ENCODE assay signal across 8 cellular contexts in the genomic region with DNA sequence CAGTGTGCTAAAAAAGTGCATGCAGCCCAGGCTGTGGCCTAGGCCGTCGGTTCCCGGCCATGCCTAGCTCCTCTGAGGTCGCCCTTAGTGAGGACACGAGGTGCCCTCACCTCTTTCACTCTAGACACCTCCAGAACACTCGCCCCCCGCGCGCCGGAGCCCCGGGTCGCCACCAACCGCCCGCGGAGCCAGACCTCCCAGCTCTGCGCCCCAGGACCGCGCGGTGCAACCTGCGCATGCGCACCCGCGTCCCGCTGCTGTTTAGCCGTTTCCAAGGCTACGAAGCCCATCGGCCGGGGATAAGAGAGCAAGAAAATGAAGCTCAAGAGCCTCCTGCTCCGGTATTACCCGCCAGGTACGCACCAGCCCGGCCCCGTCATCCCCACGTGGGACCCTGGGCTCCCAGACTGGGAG. TPM values are rescaled to one million over a fixed set of nuclear protein-coding genes. Genes with fewer than 3 reads are reported as not detected.
DNase-seq lines count a peak whose midpoint lies in the region; ATAC-seq lines count a peak whose summit lies in the region.

A gene with protein sequence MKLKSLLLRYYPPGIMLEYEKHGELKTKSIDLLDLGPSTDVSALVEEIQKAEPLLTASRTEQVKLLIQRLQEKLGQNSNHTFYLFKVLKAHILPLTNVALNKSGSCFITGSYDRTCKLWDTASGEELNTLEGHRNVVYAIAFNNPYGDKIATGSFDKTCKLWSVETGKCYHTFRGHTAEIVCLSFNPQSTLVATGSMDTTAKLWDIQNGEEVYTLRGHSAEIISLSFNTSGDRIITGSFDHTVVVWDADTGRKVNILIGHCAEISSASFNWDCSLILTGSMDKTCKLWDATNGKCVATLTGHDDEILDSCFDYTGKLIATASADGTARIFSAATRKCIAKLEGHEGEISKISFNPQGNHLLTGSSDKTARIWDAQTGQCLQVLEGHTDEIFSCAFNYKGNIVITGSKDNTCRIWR (plus strand): TSS at position 257 of the 414 bp plus-strand sequence. CDS start 59 bp downstream, at position 316.

- H3K4me1 Mint-ChIP-seq in effector memory CD8-positive, alpha-beta T cell (ENCODE audit: low read depth in 2 of 2): no peaks in the 10 kb centered on the region

- DNase-seq in ELR (ENCODE audit: low read depth): peak; percentile 81
- peak; percentile 44 for DNase-seq in activated CD4-positive, alpha-beta T cell treated with anti-CD3 and anti-CD28 coated beads, Interleukin-2, amount 50 U/mL, for 1 hour
- peak; percentile 15 to 58 (median 53) for DNase-seq in effector memory CD8-positive, alpha-beta T cell
- DNase-seq in lung microvascular endothelial cell (ENCODE audit: low read depth in 2 of 2): peak; percentile 76 to 78
- peak; percentile 61 for DNase-seq in stimulated activated CD8-positive, alpha-beta memory T cell treated with anti-CD3 and anti-CD28 coated beads, Interleukin-4, amount 100 ng/mL, for 48 hours
- no peak for DNase-seq in NCI-H748 treated with DMSO at 0.1 percent for 48 hours (lab: John Stamatoyannopoulos, UW)
- DNase-seq in SIG-M5 (lab: John Stamatoyannopoulos, UW): no peak

- H3K4me3 Mint-ChIP-seq in effector memory CD8-positive, alpha-beta T cell: peak within 1 kb of the TSS in 1 of 2 donors; percentile 13

- no peaks in the 10 kb centered on the region for H3K36me3 Mint-ChIP-seq in effector memory CD8-positive, alpha-beta T cell (ENCODE audit: insufficient read depth)

- H3K9me3 Mint-ChIP-seq in effector memory CD8-positive, alpha-beta T cell: no peaks in the 10 kb centered on the region

- H3K27ac Mint-ChIP-seq in effector memory CD8-positive, alpha-beta T cell: peak within 1 kb of the TSS in 1 of 2 donors; percentile 21

- peak; percentile 77 for ATAC-seq in HG03280 (IDR thresholded peaks at IDR 0.05; ENCODE audit: unreplicated experiment)
- peak; percentile 92 for ATAC-seq in effector memory CD8-positive, alpha-beta T cell (replicated peaks)

- H3K27me3 Mint-ChIP-seq in effector memory CD8-positive, alpha-beta T cell: peaks cover 27 to 32% of the 10 kb centered on the region in 2 donors

RNA-seq across cellular contexts. Expression of the gene that starts here (rescaled TPM):
- total RNA-seq in lung microvascular endothelial cell: 0.20 and 0.22 TPM in 2 replicates

Comparison
In these comparisons a context has a peak if more than half of its experiments do, and no peak if none do; other contexts are left out.
1. Peak in DNase-seq in lung microvascular endothelial cell; RNA of the gene not detected or under 1 TPM.
2. DNase-seq: peak in ELR (single experiment), activated CD4-positive, alpha-beta T cell treated with anti-CD3 and anti-CD28 coated beads, Interleukin-2, amount 50 U/mL, for 1 hour (single experiment), effector memory CD8-positive, alpha-beta T cell (3 of 3) and stimulated activated CD8-positive, alpha-beta memory T cell treated with anti-CD3 and anti-CD28 coated beads, Interleukin-4, amount 100 ng/mL, for 48 hours (single experiment); none in NCI-H748 treated with DMSO at 0.1 percent for 48 hours (single experiment) and SIG-M5 (single experiment).